In genomic region chr5:85647349-85648127, GRCh38 we compare ENCODE assay signal across 21 cellular contexts.
DNase-seq lines count a peak whose midpoint lies in the region; ATAC-seq, FAIRE-seq and TF ChIP-seq lines count a peak whose summit lies in the region.
"Had no signal": no experiment of that assay in that cellular context is flagged by ENCODE, and none has a peak within 500 bp of the region (broad histone marks: within the 10 kb centered on the region; RNA-seq: fewer than 3 reads in every experiment).

No MANE protein-coding gene starts in this region.

- POLR2A ChIA-PET in activated naive CD8-positive, alpha-beta T cell treated with anti-CD3 and anti-CD28 coated beads, Interleukin-2, amount 10 ng/mL, durations not matched to agents 7 days and 5 days (lab: Charles Lee), result no interaction called here
- POLR2A ChIA-PET in H1 (lab: Charles Lee; ENCODE audit: partially characterized antibody), result no interaction called here

- no peak overlapping the region for H4K12ac ChIP-seq in trophoblast cell (ENCODE audit: low read depth, low read length)

- DNase-seq in activated naive CD8-positive, alpha-beta T cell treated with anti-CD3 and anti-CD28 coated beads, Interleukin-2, amount 10 ng/mL, durations not matched to agents 7 days and 5 days, result no peak
- DNase-seq in activated naive CD8-positive, alpha-beta T cell treated with anti-CD3 and anti-CD28 coated beads for 36 hours, result no peak
- DNase-seq in M059J (ENCODE audit: low read depth) (peak; percentile 91), H1 (ENCODE audit: low read depth in 1 of 2, low spot score in 2 of 2) (no peak), trophoblast cell (peak; percentile 9 to 40), DMS53 (lab: John Stamatoyannopoulos, UW) (no peak), OCI-M2 (lab: John Stamatoyannopoulos, UW; ENCODE audit: unreplicated experiment) (no peak)
- DNase-seq: 8988T; COR-L47; DMS79; GDM1; GM23248; NCI-H2107; NCI-H226; NCI-H69; NK-92 treated with Interleukin-12 subunit alpha and Interleukin-12 subunit beta, amount 100 ng/mL, for 24 hours; OCI-M1; SK-N-SH had no signal

- H4K8ac ChIP-seq in H1 (ENCODE audit: extremely low read depth, insufficient read depth, low read length), result peak overlapping the region; percentile 5; the same call in 1 of the 2 replicates
- H4K8ac ChIP-seq in trophoblast cell (ENCODE audit: low read depth, low read length), result no peak overlapping the region

- H3K79me2 ChIP-seq in H1 (ENCODE audit: control insufficient read depth in 1 of 2, insufficient read depth in 2 of 2, low read length in 2 of 2) (no peaks in the 10 kb centered on the region), trophoblast cell (ENCODE audit: control insufficient read depth, insufficient read depth, low read length, poor library complexity) (no peaks in the 10 kb centered on the region)

- no peak overlapping the region for H3K23ac ChIP-seq in H1 (ENCODE audit: insufficient read length)
- no peak overlapping the region for H3K23ac ChIP-seq in trophoblast cell (ENCODE audit: low read length)

- TF ChIP-seq EP300 in H1 (IDR thresholded peaks at IDR 0.05; ENCODE audit: borderline replicate concordance in 1 of 2, low read depth in 2 of 2, low read length in 2 of 2), result no peak

- TF ChIP-seq RAD21 in H1 (IDR thresholded peaks at IDR 0.05 in 1 of 2, conservative IDR thresholded peaks at IDR 0.05 in 1 of 2; ENCODE audit: low read depth in 2 of 2, low read length in 2 of 2), result no peak

- H3K36me3 ChIP-seq in H1 (ENCODE audit: control insufficient read depth in 2 of 4, insufficient read depth in 4 of 4, low read length in 3 of 4), result no peaks in the 10 kb centered on the region
- no peaks in the 10 kb centered on the region for H3K36me3 ChIP-seq in trophoblast cell (ENCODE audit: control insufficient read depth in 1 of 2, insufficient read depth in 2 of 2, low read length in 2 of 2)
- H3K36me3 ChIP-seq: BLaER1 treated with 17β-estradiol and CSF1 and Interleukin-3, amounts not matched to agents 10 nM and 100 nM had no signal

- H2BK20ac ChIP-seq in H1 (ENCODE audit: low read length), result no peak overlapping the region

- H3K27me3 ChIP-seq in H1 (replicated peaks in 1 of 4; ENCODE audit: control insufficient read depth in 3 of 4, extremely low read depth in 1 of 4, insufficient read depth in 3 of 4, low read length in 3 of 4) (no peaks in the 10 kb centered on the region), trophoblast cell (ENCODE audit: insufficient read depth, low read length) (no peaks in the 10 kb centered on the region)
- H3K27me3 ChIP-seq: BLaER1 treated with 17β-estradiol and CSF1 and Interleukin-3, amounts not matched to agents 10 nM and 100 nM had no signal

- H3K4me1 ChIP-seq in H1 (replicated peaks in 1 of 4; ENCODE audit: control insufficient read depth in 3 of 4, insufficient read depth in 4 of 4, low read length in 3 of 4) (no peaks in the 10 kb centered on the region), trophoblast cell (ENCODE audit: control insufficient read depth in 1 of 2, insufficient read depth in 2 of 2, low read length in 2 of 2) (no peaks in the 10 kb centered on the region)
- H3K4me1 ChIP-seq: BLaER1 treated with 17β-estradiol and CSF1 and Interleukin-3, amounts not matched to agents 10 nM and 100 nM had no signal

- no peak overlapping the region for H3K56ac ChIP-seq in H1 (replicated peaks; ENCODE audit: insufficient read length, low read depth, low read length)

- TF ChIP-seq CTCF in H1 (IDR thresholded peaks at IDR 0.05; ENCODE audit: control extremely low read depth in 1 of 3, insufficient read depth in 1 of 3, low read depth in 1 of 3, low read length in 3 of 3), result no peak

- H3K79me1 ChIP-seq in H1 (ENCODE audit: low read depth, low read length) (no peaks in the 10 kb centered on the region), trophoblast cell (ENCODE audit: low read length) (no peaks in the 10 kb centered on the region)

- H3K27ac ChIP-seq in H1 (ENCODE audit: low read depth, low read length), result no peak overlapping the region
- no peak overlapping the region for H3K27ac ChIP-seq in trophoblast cell (ENCODE audit: low read depth, low read length)
- H3K27ac ChIP-seq: BLaER1 treated with 17β-estradiol and CSF1 and Interleukin-3, amounts not matched to agents 10 nM and 100 nM; GM23248 had no signal

- H4K91ac ChIP-seq in H1 (replicated peaks; ENCODE audit: insufficient read length, low read length), result no peak overlapping the region
- no peak overlapping the region for H4K91ac ChIP-seq in trophoblast cell (ENCODE audit: low read depth, low read length)

- H2BK12ac ChIP-seq in H1 (ENCODE audit: low read depth, low read length) (no peak overlapping the region), trophoblast cell (ENCODE audit: low read length) (no peak overlapping the region)

- no peak overlapping the region for H3K9ac ChIP-seq in H1 (replicated peaks in 1 of 4; ENCODE audit: extremely low read depth in 1 of 4, low read depth in 3 of 4, low read length in 3 of 4)
- no peak overlapping the region for H3K9ac ChIP-seq in trophoblast cell (ENCODE audit: low read length)
- H3K9ac ChIP-seq: BLaER1 treated with 17β-estradiol and CSF1 and Interleukin-3, amounts not matched to agents 10 nM and 100 nM; GM23248; SK-N-SH had no signal

- no peak overlapping the region for H2BK15ac ChIP-seq in H1 (ENCODE audit: low read length)

- H3K27me3 Mint-ChIP-seq in activated naive CD8-positive, alpha-beta T cell treated with anti-CD3 and anti-CD28 coated beads, Interleukin-2, amount 10 ng/mL, durations not matched to agents 7 days and 5 days, result no peaks in the 10 kb centered on the region
- H3K27me3 Mint-ChIP-seq in activated naive CD8-positive, alpha-beta T cell treated with anti-CD3 and anti-CD28 coated beads for 36 hours, result no peaks in the 10 kb centered on the region
- H3K27me3 Mint-ChIP-seq: IgD-negative memory B cell had no signal

- no peak overlapping the region for H3K18ac ChIP-seq in H1 (ENCODE audit: extremely low read depth, low read length)
- H3K18ac ChIP-seq in trophoblast cell (ENCODE audit: low read length), result no peak overlapping the region

- H3K4ac ChIP-seq in H1 (replicated peaks; ENCODE audit: insufficient read length, low read depth, low read length), result no peak overlapping the region
- no peak overlapping the region for H3K4ac ChIP-seq in trophoblast cell (ENCODE audit: low read depth, low read length)

- no peak overlapping the region for H4K5ac ChIP-seq in H1 (ENCODE audit: insufficient read length, low read depth, low read length)

- FAIRE-seq in H1 (lab: Jason Lieb, UNC), result no peak

- H3K4me3 Mint-ChIP-seq in activated naive CD8-positive, alpha-beta T cell treated with anti-CD3 and anti-CD28 coated beads, Interleukin-2, amount 10 ng/mL, durations not matched to agents 7 days and 5 days, result peak overlapping the region; percentile 53
- H3K4me3 Mint-ChIP-seq in activated naive CD8-positive, alpha-beta T cell treated with anti-CD3 and anti-CD28 coated beads for 36 hours, result no peak overlapping the region
- H3K4me3 Mint-ChIP-seq: IgD-negative memory B cell had no signal

- no peak overlapping the region for H2AK5ac ChIP-seq in H1 (ENCODE audit: low read depth, low read length)
- H2AK5ac ChIP-seq in trophoblast cell (ENCODE audit: low read length), result no peak overlapping the region

- H3K14ac ChIP-seq in H1 (ENCODE audit: insufficient read length) (no peak overlapping the region), trophoblast cell (ENCODE audit: low read length) (no peak overlapping the region)

- H3K4me3 ChIP-seq in H1 (ENCODE audit: extremely low read depth in 1 of 4, insufficient read depth in 2 of 4, low read depth in 3 of 4, low read length in 4 of 4) (peak overlapping the region in 1 of 4 experiments; percentile 1; a peak in 1 of 8 replicates), trophoblast cell (ENCODE audit: low read depth, low read length) (no peak overlapping the region)
- H3K4me3 ChIP-seq: BLaER1 treated with 17β-estradiol and CSF1 and Interleukin-3, amounts not matched to agents 10 nM and 100 nM; GM23248 had no signal

- H3K23me2 ChIP-seq in H1 (ENCODE audit: low read depth, low read length), result no peaks in the 10 kb centered on the region

- H2BK120ac ChIP-seq in H1 (replicated peaks; ENCODE audit: low read depth, low read length) (no peak overlapping the region), trophoblast cell (ENCODE audit: insufficient read depth, low read length, poor library complexity) (no peak overlapping the region)

- no peak for ATAC-seq in activated naive CD8-positive, alpha-beta T cell treated with anti-CD3 and anti-CD28 coated beads, Interleukin-2, amount 10 ng/mL, durations not matched to agents 7 days and 5 days (ENCODE audit: low read depth)
- no peak for ATAC-seq in HG03521 (IDR thresholded peaks at IDR 0.05; ENCODE audit: unreplicated experiment)

- H2AFZ ChIP-seq in H1 (ENCODE audit: low read length) (peak overlapping the region; percentile 75; the same call in 1 of the 2 replicates), trophoblast cell (ENCODE audit: insufficient read depth, low read length, poor library complexity) (no peak overlapping the region)
- H2AFZ ChIP-seq: GM23248 had no signal

- peaks cover 2% of the 10 kb centered on the region for H3K9me3 Mint-ChIP-seq in activated naive CD8-positive, alpha-beta T cell treated with anti-CD3 and anti-CD28 coated beads, Interleukin-2, amount 10 ng/mL, durations not matched to agents 7 days and 5 days
- no peaks in the 10 kb centered on the region for H3K9me3 Mint-ChIP-seq in activated naive CD8-positive, alpha-beta T cell treated with anti-CD3 and anti-CD28 coated beads for 36 hours

- no peak overlapping the region for H3K27ac Mint-ChIP-seq in activated naive CD8-positive, alpha-beta T cell treated with anti-CD3 and anti-CD28 coated beads, Interleukin-2, amount 10 ng/mL, durations not matched to agents 7 days and 5 days
- no peak overlapping the region for H3K27ac Mint-ChIP-seq in activated naive CD8-positive, alpha-beta T cell treated with anti-CD3 and anti-CD28 coated beads for 36 hours
- H3K27ac Mint-ChIP-seq: IgD-negative memory B cell had no signal

- H3K36me3 Mint-ChIP-seq in activated naive CD8-positive, alpha-beta T cell treated with anti-CD3 and anti-CD28 coated beads, Interleukin-2, amount 10 ng/mL, durations not matched to agents 7 days and 5 days, result no peaks in the 10 kb centered on the region
- no peaks in the 10 kb centered on the region for H3K36me3 Mint-ChIP-seq in activated naive CD8-positive, alpha-beta T cell treated with anti-CD3 and anti-CD28 coated beads for 36 hours
- H3K36me3 Mint-ChIP-seq: IgD-negative memory B cell had no signal

- H3K9me3 ChIP-seq in H1 (ENCODE audit: insufficient read depth in 2 of 2, low read depth in 1 of 2, low read length in 1 of 2), result no peaks in the 10 kb centered on the region
- no peaks in the 10 kb centered on the region for H3K9me3 ChIP-seq in trophoblast cell (ENCODE audit: insufficient read depth, low read depth, low read length)
- H3K9me3 ChIP-seq: BLaER1 treated with 17β-estradiol and CSF1 and Interleukin-3, amounts not matched to agents 10 nM and 100 nM; SK-N-SH had no signal

- no peaks in the 10 kb centered on the region for H4K20me1 ChIP-seq in H1 (replicated peaks in 1 of 2; ENCODE audit: control insufficient read depth in 1 of 2, insufficient read depth in 2 of 2, low read length in 2 of 2)
- H4K20me1 ChIP-seq: BLaER1 treated with 17β-estradiol and CSF1 and Interleukin-3, amounts not matched to agents 10 nM and 100 nM had no signal

- 93% methylated on average over 25 of the region's 25 CpGs; no CpG with 5 or more reads in 1 of the 2 experiments for WGBS in H1 (ENCODE audit: extremely low coverage in 1 of 2, insufficient coverage in 1 of 2, insufficient read length in 1 of 2, insufficient replicate concordance in 2 of 2, low coverage in 1 of 2, low lambda C conversion rate in 2 of 2, missing lambda C conversion rate in 1 of 2), 2 experiments
- WGBS in trophoblast cell (ENCODE audit: extremely low coverage, insufficient coverage, insufficient read length), result no CpG with 5 or more reads among the region's 25 CpGs

- no peak overlapping the region for H2BK5ac ChIP-seq in H1 (ENCODE audit: low read depth, low read length)
- H2BK5ac ChIP-seq in trophoblast cell (ENCODE audit: low read depth, low read length, poor library complexity), result no peak overlapping the region

- no peaks in the 10 kb centered on the region for H3K4me1 Mint-ChIP-seq in activated naive CD8-positive, alpha-beta T cell treated with anti-CD3 and anti-CD28 coated beads, Interleukin-2, amount 10 ng/mL, durations not matched to agents 7 days and 5 days
- H3K4me1 Mint-ChIP-seq in activated naive CD8-positive, alpha-beta T cell treated with anti-CD3 and anti-CD28 coated beads for 36 hours, result no peaks in the 10 kb centered on the region
- H3K4me1 Mint-ChIP-seq: IgD-negative memory B cell had no signal

- no peak for TF ChIP-seq POLR2A in H1 (IDR thresholded peaks at IDR 0.05; ENCODE audit: control extremely low read depth in 1 of 2, low read depth in 2 of 2, low read length in 2 of 2)

- CTCF ChIA-PET in H1 (lab: Charles Lee; ENCODE audit: partially characterized antibody), result no interaction called here

- H3K4me2 ChIP-seq in H1 (ENCODE audit: insufficient read depth in 1 of 2, low read depth in 2 of 2, low read length in 2 of 2) (peak overlapping the region in 1 of 2 experiments; percentile 6; a peak in 1 of 4 replicates), trophoblast cell (ENCODE audit: low read length) (no peak overlapping the region)
- H3K4me2 ChIP-seq: BLaER1 treated with 17β-estradiol and CSF1 and Interleukin-3, amounts not matched to agents 10 nM and 100 nM; SK-N-SH had no signal

Comparison
In these comparisons a context has a peak if more than half of its experiments do, and no peak if none do; other contexts are left out.
1. DNase-seq: peak in M059J (single experiment) and trophoblast cell (2 of 2); none in activated naive CD8-positive, alpha-beta T cell treated with anti-CD3 and anti-CD28 coated beads, Interleukin-2, amount 10 ng/mL, durations not matched to agents 7 days and 5 days (single experiment), activated naive CD8-positive, alpha-beta T cell treated with anti-CD3 and anti-CD28 coated beads for 36 hours (single experiment), H1 (0 of 2), DMS53 (single experiment) and OCI-M2 (single experiment).